Comparison of ENCODE assay signal across 1 cellular context in the genomic region with DNA sequence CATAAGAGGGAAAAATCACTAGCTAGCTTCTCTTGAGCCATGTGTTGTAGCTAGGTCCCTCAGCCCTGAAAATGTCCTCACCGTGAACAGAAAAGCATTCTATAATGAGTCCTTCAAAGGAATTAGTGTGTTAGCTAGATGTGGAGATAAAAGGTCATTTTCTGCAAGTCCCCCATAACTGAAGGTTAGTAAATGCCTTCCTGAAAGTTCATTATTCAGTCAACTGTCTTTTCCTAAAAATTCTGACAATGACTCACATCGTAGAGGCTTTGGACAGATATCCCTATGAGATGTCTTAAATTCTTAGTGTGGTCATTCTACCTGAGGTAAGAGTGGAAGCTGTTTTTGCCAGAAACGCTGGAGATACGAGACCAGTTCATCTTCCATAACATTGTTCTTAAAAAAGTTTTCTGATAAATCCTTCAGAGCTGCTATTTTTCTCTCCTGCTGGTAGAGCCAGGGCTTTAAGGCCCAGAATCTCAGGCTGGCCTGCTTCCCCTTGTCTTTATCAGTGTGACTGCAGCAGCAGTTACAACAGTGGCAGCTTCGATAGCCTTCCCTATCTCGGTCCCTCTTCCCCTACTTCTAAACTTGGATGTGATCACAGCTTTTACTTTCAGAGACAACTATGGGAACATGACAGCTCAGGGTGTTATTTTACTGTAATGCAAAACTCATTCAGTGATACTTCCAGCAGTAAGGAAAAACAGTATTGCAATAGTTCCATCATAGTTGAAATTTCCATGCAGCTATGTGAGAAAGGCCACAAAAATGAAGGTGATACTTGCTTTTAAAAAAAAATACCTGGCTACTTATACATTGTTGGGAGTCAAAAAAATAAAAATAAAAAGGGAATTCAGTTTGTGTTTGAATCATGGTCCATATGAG.
TF ChIP-seq lines count a peak whose summit lies in the region.

No MANE protein-coding gene starts in this region.

TF ChIP-seq in K562, 482 proteins besides CTCF, POLR2A, EP300 and RAD21 (continued from another document and continues in another):
- TF ChIP-seq, protein P1, sequence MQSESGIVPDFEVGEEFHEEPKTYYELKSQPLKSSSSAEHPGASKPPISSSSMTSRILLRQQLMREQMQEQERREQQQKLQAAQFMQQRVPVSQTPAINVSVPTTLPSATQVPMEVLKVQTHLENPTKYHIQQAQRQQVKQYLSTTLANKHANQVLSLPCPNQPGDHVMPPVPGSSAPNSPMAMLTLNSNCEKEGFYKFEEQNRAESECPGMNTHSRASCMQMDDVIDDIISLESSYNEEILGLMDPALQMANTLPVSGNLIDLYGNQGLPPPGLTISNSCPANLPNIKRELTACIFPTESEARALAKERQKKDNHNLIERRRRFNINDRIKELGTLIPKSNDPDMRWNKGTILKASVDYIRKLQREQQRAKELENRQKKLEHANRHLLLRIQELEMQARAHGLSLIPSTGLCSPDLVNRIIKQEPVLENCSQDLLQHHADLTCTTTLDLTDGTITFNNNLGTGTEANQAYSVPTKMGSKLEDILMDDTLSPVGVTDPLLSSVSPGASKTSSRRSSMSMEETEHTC (IDR thresholded peaks at IDR 0.05): peak; percentile 66; the same call in 1 of the 2 replicates
- TF ChIP-seq, protein P2, sequence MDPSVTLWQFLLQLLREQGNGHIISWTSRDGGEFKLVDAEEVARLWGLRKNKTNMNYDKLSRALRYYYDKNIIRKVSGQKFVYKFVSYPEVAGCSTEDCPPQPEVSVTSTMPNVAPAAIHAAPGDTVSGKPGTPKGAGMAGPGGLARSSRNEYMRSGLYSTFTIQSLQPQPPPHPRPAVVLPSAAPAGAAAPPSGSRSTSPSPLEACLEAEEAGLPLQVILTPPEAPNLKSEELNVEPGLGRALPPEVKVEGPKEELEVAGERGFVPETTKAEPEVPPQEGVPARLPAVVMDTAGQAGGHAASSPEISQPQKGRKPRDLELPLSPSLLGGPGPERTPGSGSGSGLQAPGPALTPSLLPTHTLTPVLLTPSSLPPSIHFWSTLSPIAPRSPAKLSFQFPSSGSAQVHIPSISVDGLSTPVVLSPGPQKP (CRISPR knock-in tag; IDR thresholded peaks at IDR 0.05): no peak
- TF ChIP-seq, protein P3, sequence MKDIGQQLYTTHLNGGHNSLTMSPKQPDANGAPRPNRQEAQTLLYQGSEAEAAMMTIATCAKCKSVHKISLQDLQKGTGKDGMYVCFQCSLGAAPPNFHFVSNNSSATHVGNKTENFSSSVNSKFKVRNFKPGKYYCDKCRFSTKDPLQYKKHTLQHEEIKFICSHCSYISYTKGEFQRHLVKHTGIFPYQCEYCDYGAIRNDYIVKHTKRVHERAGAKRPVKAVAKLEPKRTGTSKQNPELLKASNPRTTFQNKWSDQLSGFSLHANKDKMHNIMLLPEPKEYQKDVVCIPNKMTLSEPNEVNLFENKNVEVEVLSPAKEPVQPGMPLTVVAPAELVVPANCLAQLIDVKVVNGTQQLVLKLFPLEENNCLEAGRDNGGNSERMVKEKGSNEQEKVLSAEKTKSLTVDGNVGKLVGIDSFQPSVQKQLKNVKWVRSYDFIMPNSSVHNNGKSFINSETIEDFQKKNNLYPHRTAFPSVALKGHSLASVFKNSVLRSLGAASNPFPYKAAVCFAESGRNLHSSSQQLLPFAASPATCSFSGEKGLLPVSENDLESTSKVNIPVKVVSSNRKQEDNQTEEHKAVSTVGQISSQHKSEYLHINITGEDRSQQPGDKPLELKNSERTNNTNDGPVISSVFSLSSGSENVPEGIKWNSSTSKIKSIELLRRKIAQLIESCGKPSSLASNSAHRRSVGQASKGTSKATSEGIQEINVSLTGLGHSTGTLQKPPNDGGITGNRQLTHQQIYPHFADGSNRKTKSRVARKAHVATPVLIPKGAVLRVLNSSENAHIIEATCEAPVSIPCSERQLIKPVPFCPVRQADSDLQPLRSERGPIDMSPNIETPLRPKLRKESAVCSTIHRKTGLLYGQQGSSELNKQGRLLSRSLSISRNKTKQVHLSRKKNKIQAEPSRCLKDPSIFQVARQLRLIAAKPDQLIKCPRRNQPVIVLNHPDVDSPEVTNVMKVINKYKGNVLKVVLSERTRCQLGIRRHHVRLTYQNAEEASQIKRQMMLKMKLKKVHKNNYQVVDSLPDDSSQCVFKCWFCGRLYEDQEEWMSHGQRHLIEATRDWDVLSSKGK (CRISPR knock-in tag; IDR thresholded peaks at IDR 0.05): no peak
- TF ChIP-seq RBM15 (IDR thresholded peaks at IDR 0.05; ENCODE audit: insufficient read depth, low read length) (no peak), KAT2B (IDR thresholded peaks at IDR 0.05; ENCODE audit: low read depth, low read length) (no peak), HDAC8 (tag; IDR thresholded peaks at IDR 0.05) (0 out of 2 replicates have a peak, but pooled peaks have one; percentile 18), CREB5 (CRISPR knock-in tag; IDR thresholded peaks at IDR 0.05) (no peak), NFE2 (IDR thresholded peaks at IDR 0.05; ENCODE audit: low read depth) (peak; percentile 57), ZNF583 (CRISPR knock-in tag; IDR thresholded peaks at IDR 0.05) (0 out of 2 replicates have a peak, but pooled peaks have one; percentile 81), TRIM28 (IDR thresholded peaks at IDR 0.05) (peak; percentile 85), ZFP1 (CRISPR knock-in tag; IDR thresholded peaks at IDR 0.05) (no peak), ZNF699 (CRISPR knock-in tag; IDR thresholded peaks at IDR 0.05; ENCODE audit: insufficient replicate concordance) (no peak), MYBL2 (IDR thresholded peaks at IDR 0.05; ENCODE audit: low read depth) (peak; percentile 66; the same call in 1 of the 2 replicates), MYBL2 (CRISPR knock-in tag; IDR thresholded peaks at IDR 0.05; ENCODE audit: borderline replicate concordance) (no peak), ETV6 (IDR thresholded peaks at IDR 0.05; ENCODE audit: borderline replicate concordance in 1 of 2, low read depth in 2 of 2, low read length in 1 of 2) (peak; percentile 49 to 80; a peak in 2 of 4 replicates), ETV6 (CRISPR knock-in tag; IDR thresholded peaks at IDR 0.05; ENCODE audit: borderline replicate concordance) (no peak), CREBBP (IDR thresholded peaks at IDR 0.05; ENCODE audit: low read depth, low read length) (no peak), ERF (CRISPR knock-in tag; IDR thresholded peaks at IDR 0.05) (peak; percentile 57), MIER1 (IDR thresholded peaks at IDR 0.05; ENCODE audit: low read depth) (no peak; the same call in 1 of the 2 replicates), IFI16 (CRISPR knock-in tag; IDR thresholded peaks at IDR 0.05) (no peak), CHD7 (IDR thresholded peaks at IDR 0.05; ENCODE audit: low read depth, low read length) (no peak), ZC3H4 (CRISPR knock-in tag; IDR thresholded peaks at IDR 0.05; ENCODE audit: borderline replicate concordance) (no peak), ZNF512 (tag; IDR thresholded peaks at IDR 0.05) (no peak), TEAD1 (CRISPR knock-in tag; IDR thresholded peaks at IDR 0.05) (peak in 1 of 2 experiments; percentile 81; a peak in 2 of 4 replicates), ZNF785 (CRISPR knock-in tag; IDR thresholded peaks at IDR 0.05) (no peak), ZNF561 (CRISPR knock-in tag; conservative IDR thresholded peaks at IDR 0.05) (no peak), HIVEP1 (CRISPR knock-in tag; IDR thresholded peaks at IDR 0.05) (no peak; the same call in 1 of the 2 replicates)
- TF ChIP-seq, protein P4, sequence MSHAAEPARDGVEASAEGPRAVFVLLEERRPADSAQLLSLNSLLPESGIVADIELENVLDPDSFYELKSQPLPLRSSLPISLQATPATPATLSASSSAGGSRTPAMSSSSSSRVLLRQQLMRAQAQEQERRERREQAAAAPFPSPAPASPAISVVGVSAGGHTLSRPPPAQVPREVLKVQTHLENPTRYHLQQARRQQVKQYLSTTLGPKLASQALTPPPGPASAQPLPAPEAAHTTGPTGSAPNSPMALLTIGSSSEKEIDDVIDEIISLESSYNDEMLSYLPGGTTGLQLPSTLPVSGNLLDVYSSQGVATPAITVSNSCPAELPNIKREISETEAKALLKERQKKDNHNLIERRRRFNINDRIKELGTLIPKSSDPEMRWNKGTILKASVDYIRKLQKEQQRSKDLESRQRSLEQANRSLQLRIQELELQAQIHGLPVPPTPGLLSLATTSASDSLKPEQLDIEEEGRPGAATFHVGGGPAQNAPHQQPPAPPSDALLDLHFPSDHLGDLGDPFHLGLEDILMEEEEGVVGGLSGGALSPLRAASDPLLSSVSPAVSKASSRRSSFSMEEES (CRISPR knock-in tag; IDR thresholded peaks at IDR 0.05): no peak
